ENCODE assay signal across 20 cellular contexts in genomic region chr9:14485366-14485765, GRCh38.
"Had no signal": no experiment of that assay in that cellular context is flagged by ENCODE, and none has a peak within 500 bp of the region (broad histone marks: within the 10 kb centered on the region; RNA-seq: fewer than 3 reads in every experiment).

No MANE protein-coding gene starts in this region.

- H3K27ac ChIP-seq: coronary artery, tibial artery had no signal

- H3K36me3 ChIP-seq: tibial artery had no signal

- H3K4me1 ChIP-seq: tibial artery had no signal

- H3K4me3 Mint-ChIP-seq: activated CD8-positive, alpha-beta T cell treated with anti-CD3 and anti-CD28 coated beads for 36 hours; activated naive CD8-positive, alpha-beta T cell treated with anti-CD3 and anti-CD28 coated beads, Interleukin-2, amount 10 ng/mL, durations not matched to agents 7 days and 5 days; activated T-cell treated with anti-CD3 and anti-CD28 coated beads, Interleukin-2, amount 50 U/mL, for 72 hours; natural killer cell; stimulated activated effector memory CD8-positive, alpha-beta T cell treated with anti-CD3 and anti-CD28 coated beads, Interleukin-12 subunit alpha, Interleukin-12 subunit beta, amount 100 ng/mL, for 72 hours; T-cell had no signal

- H3K4me1 Mint-ChIP-seq: activated naive CD8-positive, alpha-beta T cell treated with anti-CD3 and anti-CD28 coated beads, Interleukin-2, amount 10 ng/mL, durations not matched to agents 7 days and 5 days; natural killer cell; stimulated activated effector memory CD8-positive, alpha-beta T cell treated with anti-CD3 and anti-CD28 coated beads, Interleukin-12 subunit alpha, Interleukin-12 subunit beta, amount 100 ng/mL, for 72 hours; T-cell had no signal

- H3K9me3 Mint-ChIP-seq: activated CD8-positive, alpha-beta T cell treated with anti-CD3 and anti-CD28 coated beads for 36 hours; activated naive CD8-positive, alpha-beta T cell treated with anti-CD3 and anti-CD28 coated beads, Interleukin-2, amount 10 ng/mL, durations not matched to agents 7 days and 5 days; activated T-cell treated with anti-CD3 and anti-CD28 coated beads, Interleukin-2, amount 50 U/mL, for 72 hours had no signal

- H3K4me3 ChIP-seq: coronary artery, smooth muscle cell, tibial artery had no signal

- ATAC-seq: activated CD8-positive, alpha-beta T cell treated with anti-CD3 and anti-CD28 coated beads for 36 hours; activated T-cell treated with anti-CD3 and anti-CD28 coated beads, Interleukin-2, amount 50 U/mL, for 72 hours; left colon; natural killer cell; right cardiac atrium; stimulated activated effector memory CD8-positive, alpha-beta T cell treated with anti-CD3 and anti-CD28 coated beads, Interleukin-12 subunit alpha, Interleukin-12 subunit beta, amount 100 ng/mL, for 72 hours; T-cell had no signal

- H3K9me3 ChIP-seq: tibial artery had no signal

- H3K36me3 Mint-ChIP-seq: activated naive CD8-positive, alpha-beta T cell treated with anti-CD3 and anti-CD28 coated beads, Interleukin-2, amount 10 ng/mL, durations not matched to agents 7 days and 5 days; natural killer cell; stimulated activated effector memory CD8-positive, alpha-beta T cell treated with anti-CD3 and anti-CD28 coated beads, Interleukin-12 subunit alpha, Interleukin-12 subunit beta, amount 100 ng/mL, for 72 hours; T-cell had no signal

- DNase-seq: activated CD4-positive, alpha-beta T cell treated with anti-CD3 and anti-CD28 coated beads for 4 hours; activated CD8-positive, alpha-beta memory T cell treated with anti-CD3 and anti-CD28 coated beads, Interleukin-2, amount 50 U/mL, for 4 hours; activated CD8-positive, alpha-beta T cell treated with anti-CD3 and anti-CD28 coated beads for 36 hours; activated naive CD8-positive, alpha-beta T cell treated with anti-CD3 and anti-CD28 coated beads, Interleukin-2, amount 10 ng/mL, durations not matched to agents 7 days and 5 days; activated T-cell treated with anti-CD3 and anti-CD28 coated beads, Interleukin-2, amount 50 U/mL, for 72 hours; anterior cingulate cortex; caudate nucleus; effector memory CD4-positive, alpha-beta T cell; erythroblast; glutamatergic neuron; left colon; natural killer cell; posterior cingulate gyrus; right cardiac atrium; T-cell; T1000; tibial artery had no signal

- H3K27ac Mint-ChIP-seq: activated CD8-positive, alpha-beta T cell treated with anti-CD3 and anti-CD28 coated beads for 36 hours; activated naive CD8-positive, alpha-beta T cell treated with anti-CD3 and anti-CD28 coated beads, Interleukin-2, amount 10 ng/mL, durations not matched to agents 7 days and 5 days; activated T-cell treated with anti-CD3 and anti-CD28 coated beads, Interleukin-2, amount 50 U/mL, for 72 hours; natural killer cell; stimulated activated effector memory CD8-positive, alpha-beta T cell treated with anti-CD3 and anti-CD28 coated beads, Interleukin-12 subunit alpha, Interleukin-12 subunit beta, amount 100 ng/mL, for 72 hours; T-cell had no signal
